1 cellular context compared by ENCODE assay signal in the genomic region with DNA sequence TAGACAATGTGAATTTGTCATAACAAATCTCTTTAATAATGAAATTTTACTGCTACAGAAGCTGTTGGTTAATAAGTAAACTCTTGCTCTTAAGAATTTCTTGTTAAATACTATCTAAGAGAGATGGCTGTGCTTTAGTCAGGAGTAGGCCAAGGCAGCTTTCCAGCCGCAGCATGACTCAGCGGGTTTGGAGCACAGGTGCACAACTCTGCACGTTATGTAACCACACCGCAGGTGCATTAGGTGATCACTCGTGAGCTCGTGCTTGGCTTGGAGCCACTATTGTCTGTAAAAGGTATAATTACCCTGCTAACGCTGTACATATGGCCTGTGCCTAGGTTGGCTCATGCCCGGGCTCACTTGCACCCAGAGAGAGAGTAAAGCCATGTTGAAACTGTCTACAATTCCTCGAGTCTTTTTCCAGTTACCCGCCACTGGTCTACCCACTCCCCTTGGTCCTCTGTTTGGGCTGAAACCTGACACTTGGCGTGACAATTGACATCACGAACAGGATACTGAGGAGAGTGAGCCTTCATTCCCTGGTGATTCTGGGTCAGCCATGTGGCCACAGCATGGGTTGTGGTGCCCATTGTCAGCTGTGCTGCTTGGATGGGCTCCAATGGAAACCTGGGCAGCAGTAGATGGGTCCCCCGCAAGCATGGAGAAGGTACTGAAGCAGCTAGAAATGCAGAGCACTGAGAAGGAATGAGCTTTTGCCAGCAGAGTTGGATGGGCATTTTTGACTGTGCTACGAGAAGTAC.
TF ChIP-seq lines count a peak whose summit lies in the region.

No MANE protein-coding gene starts in this region.

TF ChIP-seq in HepG2, 621 proteins besides CTCF, POLR2A, EP300 and RAD21:
- TF ChIP-seq USF2 (IDR thresholded peaks at IDR 0.05; ENCODE audit: low read depth, low read length) (no peak), USF2 (CRISPR knock-in tag; IDR thresholded peaks at IDR 0.05; ENCODE audit: borderline replicate concordance) (no peak), NFE2L2 (IDR thresholded peaks at IDR 0.05; ENCODE audit: low read length) (peak; percentile 59; the same call in 1 of the 2 replicates)
